Comparison of ENCODE assay signal across 13 cellular contexts in genomic region chr4:176883681-176884418, GRCh38.
DNase-seq lines count a peak whose midpoint lies in the region; ATAC-seq and TF ChIP-seq lines count a peak whose summit lies in the region.
"Had no signal": no experiment of that assay in that cellular context is flagged by ENCODE, and none has a peak within 500 bp of the region (broad histone marks: within the 10 kb centered on the region; RNA-seq: fewer than 3 reads in every experiment).

No MANE protein-coding gene starts in this region.

- no peaks in the 10 kb centered on the region for H4K20me1 ChIP-seq in IMR-90 (ENCODE audit: insufficient read depth, low read length)

- H3K36me3 ChIP-seq in BJ (ENCODE audit: control insufficient read depth, insufficient read depth, low read length) (no peaks in the 10 kb centered on the region), IMR-90 (ENCODE audit: control insufficient read depth, insufficient read depth, low read length) (no peaks in the 10 kb centered on the region), gastrocnemius medialis (no peaks in the 10 kb centered on the region)
- H3K36me3 ChIP-seq: uterus had no signal

- H3K4me2 ChIP-seq in IMR-90 (ENCODE audit: low read depth, low read length) = peak overlapping the region; percentile 81

- H3K4me3 Mint-ChIP-seq in nephron progenitor cell = no peak overlapping the region
- no peak overlapping the region for H3K4me3 Mint-ChIP-seq in activated T-helper 1 cell treated with anti-CD3 and anti-CD28 coated beads, Interleukin-12 subunit alpha, Interleukin-12 subunit beta, Interleukin-2, Interleukin-4 antibody, amounts not matched to agents 30 ng/mL and 10 ng/mL and 1 ng/mL, durations not matched to agents 14 hours and 24 hours and 36 hours
- H3K4me3 Mint-ChIP-seq: activated naive CD4-positive, alpha-beta T cell treated with anti-CD3 and anti-CD28 coated beads, Interleukin-2, amount 10 ng/mL, durations not matched to agents 7 days and 5 days had no signal

- H3K56ac ChIP-seq in IMR-90 (ENCODE audit: extremely low read depth, insufficient read depth, low read length) = peak overlapping the region; percentile 48; the same call in 1 of the 2 replicates

- H2AFZ ChIP-seq in IMR-90 (replicated peaks; ENCODE audit: low read length, poor library complexity) = peak overlapping the region; percentile 38

- H3K4me1 ChIP-seq in IMR-90 (ENCODE audit: control insufficient read depth, insufficient read depth, low read length) (peaks cover 9% of the 10 kb centered on the region), gastrocnemius medialis (no peaks in the 10 kb centered on the region)
- H3K4me1 ChIP-seq: uterus had no signal

- H3K18ac ChIP-seq in IMR-90 (ENCODE audit: low read depth, low read length) = peak overlapping the region; percentile 96; the same call in 1 of the 2 replicates

- no peaks in the 10 kb centered on the region for H3K36me3 Mint-ChIP-seq in nephron progenitor cell (ENCODE audit: low read depth)
- no peaks in the 10 kb centered on the region for H3K36me3 Mint-ChIP-seq in activated T-helper 1 cell treated with anti-CD3 and anti-CD28 coated beads, Interleukin-12 subunit alpha, Interleukin-12 subunit beta, Interleukin-2, Interleukin-4 antibody, amounts not matched to agents 30 ng/mL and 10 ng/mL and 1 ng/mL, durations not matched to agents 14 hours and 24 hours and 36 hours (ENCODE audit: low read depth)
- H3K36me3 Mint-ChIP-seq: activated naive CD4-positive, alpha-beta T cell treated with anti-CD3 and anti-CD28 coated beads, Interleukin-2, amount 10 ng/mL, durations not matched to agents 7 days and 5 days had no signal

- peak overlapping the region; percentile 47; the same call in 2 of the 3 replicates for H2BK15ac ChIP-seq in IMR-90 (ENCODE audit: low read depth, low read length)

- peak overlapping the region; percentile 72 for H4K91ac ChIP-seq in IMR-90 (ENCODE audit: insufficient read depth, low read depth, low read length)

- no peaks in the 10 kb centered on the region for H3K27me3 ChIP-seq in BJ (ENCODE audit: control insufficient read depth, insufficient read depth, low read length)
- no peaks in the 10 kb centered on the region for H3K27me3 ChIP-seq in IMR-90 (ENCODE audit: control insufficient read depth, insufficient read depth, low read length)
- no peaks in the 10 kb centered on the region for H3K27me3 ChIP-seq in gastrocnemius medialis
- H3K27me3 ChIP-seq: uterus had no signal

- H2BK120ac ChIP-seq in IMR-90 (ENCODE audit: low read depth, low read length) = peak overlapping the region; percentile 87

- H3K14ac ChIP-seq in IMR-90 (replicated peaks; ENCODE audit: low read depth, low read length) = peak overlapping the region; percentile 78

- CTCF ChIA-PET in BJ (lab: Yijun Ruan, JAX) (interaction anchor here (0.6 to 2.1 kb wide), 5 partner anchors 14 to 164 kb away, joined by 3 to 8 read pairs (median 3); no protein-coding TSS in a partner anchor), IMR-90 (lab: Yijun Ruan, JAX) (interaction anchor here (1.9 kb wide), 1 partner anchor 163 kb away, joined by 5 read pairs; no protein-coding TSS in a partner anchor)

- no TSS peak for BruUV-seq in IMR-90 (replicated peaks; lab: Mats Ljungman, UMichigan)

- TF ChIP-seq POLR2A in IMR-90 (IDR thresholded peaks at IDR 0.05; ENCODE audit: low read depth, low read length) = no peak
- no peak for TF ChIP-seq POLR2A in gastrocnemius medialis (IDR thresholded peaks at IDR 0.05)

- peak; percentile 78 for ATAC-seq in IMR-90 (ENCODE audit: low read depth)
- ATAC-seq in gastrocnemius medialis = no peak
- ATAC-seq: GM12878 had no signal

- H3K4me1 Mint-ChIP-seq in nephron progenitor cell = peaks cover 9% of the 10 kb centered on the region
- no peaks in the 10 kb centered on the region for H3K4me1 Mint-ChIP-seq in activated T-helper 1 cell treated with anti-CD3 and anti-CD28 coated beads, Interleukin-12 subunit alpha, Interleukin-12 subunit beta, Interleukin-2, Interleukin-4 antibody, amounts not matched to agents 30 ng/mL and 10 ng/mL and 1 ng/mL, durations not matched to agents 14 hours and 24 hours and 36 hours (ENCODE audit: low read depth)
- H3K4me1 Mint-ChIP-seq: activated naive CD4-positive, alpha-beta T cell treated with anti-CD3 and anti-CD28 coated beads, Interleukin-2, amount 10 ng/mL, durations not matched to agents 7 days and 5 days had no signal

- TF ChIP-seq RAD21 in IMR-90 (IDR thresholded peaks at IDR 0.05; ENCODE audit: low read length) = no peak

- peaks cover 0 to 9% of the 10 kb centered on the region in 2 experiments; a peak in 1 of 4 replicates for H3K79me1 ChIP-seq in IMR-90 (ENCODE audit: low read depth in 1 of 2, low read length in 2 of 2)

- peak overlapping the region; percentile 90; the same call in 1 of the 2 replicates for H4K5ac ChIP-seq in IMR-90 (ENCODE audit: low read depth, low read length)

- no peaks in the 10 kb centered on the region for H3K9me3 Mint-ChIP-seq in nephron progenitor cell
- H3K9me3 Mint-ChIP-seq in activated T-helper 1 cell treated with anti-CD3 and anti-CD28 coated beads, Interleukin-12 subunit alpha, Interleukin-12 subunit beta, Interleukin-2, Interleukin-4 antibody, amounts not matched to agents 30 ng/mL and 10 ng/mL and 1 ng/mL, durations not matched to agents 14 hours and 24 hours and 36 hours = peaks cover 5% of the 10 kb centered on the region
- H3K9me3 Mint-ChIP-seq: activated naive CD4-positive, alpha-beta T cell treated with anti-CD3 and anti-CD28 coated beads, Interleukin-2, amount 10 ng/mL, durations not matched to agents 7 days and 5 days had no signal

- dilution Hi-C loops in IMR-90 (cut with HindIII; ENCODE audit: low sequenced_read_pairs, unreplicated experiment) = no loop called here

- peak overlapping the region; percentile 71 for H3K4ac ChIP-seq in IMR-90 (ENCODE audit: low read depth, low read length)

- no peaks in the 10 kb centered on the region; the same call in 1 of the 2 replicates for H3K9me1 ChIP-seq in IMR-90 (ENCODE audit: insufficient read depth, low read length)

- intact Hi-C loops in IMR-90 (cut with micrococcal nuclease) = loop anchor here (2.0 to 5.0 kb wide), 3 partner anchors 47 to 98 kb away; partner anchors contain the start of gene VEGFC
- intact Hi-C loops in gastrocnemius medialis (cut with DNase I; ENCODE audit: low total_unique reads) = no loop called here
- intact Hi-C loops in activated T-helper 1 cell treated with anti-CD3 and anti-CD28 coated beads, Interleukin-12 subunit alpha, Interleukin-12 subunit beta, Interleukin-2, Interleukin-4 antibody, amounts not matched to agents 30 ng/mL and 10 ng/mL and 1 ng/mL, durations not matched to agents 14 hours and 24 hours and 36 hours (cut with micrococcal nuclease) = no loop called here

- peak overlapping the region; percentile 48 for H2BK20ac ChIP-seq in IMR-90 (ENCODE audit: low read depth, low read length)

- H3K4me3 ChIP-seq in BJ (ENCODE audit: low read depth, low read length) = no peak overlapping the region
- peak overlapping the region; percentile 30; the same call in 1 of the 2 replicates for H3K4me3 ChIP-seq in IMR-90 (ENCODE audit: insufficient read depth, low read depth, low read length)
- no peak overlapping the region for H3K4me3 ChIP-seq in gastrocnemius medialis
- H3K4me3 ChIP-seq: GM12878, uterus had no signal

- peak overlapping the region; percentile 80 for H2BK5ac ChIP-seq in IMR-90 (ENCODE audit: low read depth, low read length, poor library complexity, severe bottlenecking)

- peaks cover 2% of the 10 kb centered on the region for H3K27me3 Mint-ChIP-seq in nephron progenitor cell (ENCODE audit: low read depth, poor library complexity)
- H3K27me3 Mint-ChIP-seq in activated T-helper 1 cell treated with anti-CD3 and anti-CD28 coated beads, Interleukin-12 subunit alpha, Interleukin-12 subunit beta, Interleukin-2, Interleukin-4 antibody, amounts not matched to agents 30 ng/mL and 10 ng/mL and 1 ng/mL, durations not matched to agents 14 hours and 24 hours and 36 hours (ENCODE audit: insufficient read depth) = peaks cover 4% of the 10 kb centered on the region

- H3K9ac ChIP-seq in IMR-90 (ENCODE audit: low read depth, low read length) = peak overlapping the region; percentile 64; the same call in 1 of the 2 replicates

- no CpG with 5 or more reads among the region's 6 CpGs for WGBS in IMR-90 (ENCODE audit: extremely low coverage in 2 of 2, insufficient read length in 1 of 2), 2 experiments

- in situ Hi-C loops in IMR-90 (cut with MboI; ENCODE audit: low sequenced_read_pairs) = no loop called here
- in situ Hi-C loops in gastrocnemius medialis (cut with MboI; ENCODE audit: low sequenced_read_pairs in 4 of 4) = no loop called here

- H2AK5ac ChIP-seq in IMR-90 (ENCODE audit: low read depth, low read length) = peak overlapping the region; percentile 3; the same call in 1 of the 2 replicates

- POLR2A ChIA-PET in BJ (lab: Charles Lee) (interaction anchor here (0.6 to 1.0 kb wide), 2 partner anchors 18 to 196 kb away, joined by 3 read pairs; no protein-coding TSS in a partner anchor), IMR-90 (lab: Charles Lee; ENCODE audit: unreplicated experiment) (no interaction called here)

- peak overlapping the region; percentile 44 for H3K23ac ChIP-seq in IMR-90 (ENCODE audit: low read depth, low read length)

- H3K27ac Mint-ChIP-seq in nephron progenitor cell = no peak overlapping the region
- H3K27ac Mint-ChIP-seq in activated T-helper 1 cell treated with anti-CD3 and anti-CD28 coated beads, Interleukin-12 subunit alpha, Interleukin-12 subunit beta, Interleukin-2, Interleukin-4 antibody, amounts not matched to agents 30 ng/mL and 10 ng/mL and 1 ng/mL, durations not matched to agents 14 hours and 24 hours and 36 hours = no peak overlapping the region
- H3K27ac Mint-ChIP-seq: activated naive CD4-positive, alpha-beta T cell treated with anti-CD3 and anti-CD28 coated beads, Interleukin-2, amount 10 ng/mL, durations not matched to agents 7 days and 5 days had no signal

- H3K27ac ChIP-seq in IMR-90 (ENCODE audit: insufficient read depth, low read length) (peak overlapping the region; percentile 53), gastrocnemius medialis (no peak overlapping the region)
- H3K27ac ChIP-seq: uterus had no signal

- DNase-seq in BJ (ENCODE audit: low read depth) = peak; percentile 98
- DNase-seq in IMR-90 = peak; percentile 88
- peak; percentile 62 for DNase-seq in astrocyte of the hippocampus (ENCODE audit: low read depth, low spot score)
- DNase-seq in kidney glomerular epithelial cell (lab: John Stamatoyannopoulos, UW) = peak; percentile 82
- DNase-seq in nephron progenitor cell = no peak
- DNase-seq in 8988T = no peak
- no peak for DNase-seq in gastrocnemius medialis
- DNase-seq in activated T-helper 1 cell treated with anti-CD3 and anti-CD28 coated beads, Interleukin-12 subunit alpha, Interleukin-12 subunit beta, Interleukin-2, Interleukin-4 antibody, amounts not matched to agents 30 ng/mL and 10 ng/mL and 1 ng/mL, durations not matched to agents 14 hours and 24 hours and 36 hours (ENCODE audit: low spot score) = no peak
- DNase-seq: activated CD4-positive, alpha-beta T cell treated with anti-CD3 and anti-CD28 coated beads, Interleukin-2, amount 50 U/mL, for 1 hour; activated naive CD4-positive, alpha-beta T cell treated with anti-CD3 and anti-CD28 coated beads, Interleukin-2, amount 10 ng/mL, durations not matched to agents 7 days and 5 days; Karpas-422; uterus had no signal

- H3K9me3 ChIP-seq in IMR-90 (ENCODE audit: control insufficient read depth, insufficient read depth, low read length) = no peaks in the 10 kb centered on the region
- no peaks in the 10 kb centered on the region for H3K9me3 ChIP-seq in gastrocnemius medialis
- H3K9me3 ChIP-seq: uterus had no signal

- no peak for TF ChIP-seq CTCF in BJ (IDR thresholded peaks at IDR 0.05; ENCODE audit: insufficient read depth, low read depth, low read length)
- no peak for TF ChIP-seq CTCF in IMR-90 (conservative IDR thresholded peaks at IDR 0.05; ENCODE audit: low read depth, low read length)
- no peak for TF ChIP-seq CTCF in nephron progenitor cell (IDR thresholded peaks at IDR 0.05)
- no peak for TF ChIP-seq CTCF in gastrocnemius medialis (IDR thresholded peaks at IDR 0.05 in 4 of 5, conservative IDR thresholded peaks at IDR 0.05 in 1 of 5)

- H2AK9ac ChIP-seq in IMR-90 (replicated peaks; ENCODE audit: low read depth, low read length, poor library complexity) = no peak overlapping the region

- H4K8ac ChIP-seq in IMR-90 (ENCODE audit: low read depth in 2 of 2, low read length in 2 of 2) = peak overlapping the region; percentile 1 to 83; a peak in 2 of 4 replicates

Comparison
In these comparisons a context has a peak if more than half of its experiments do, and no peak if none do; other contexts are left out.
1. DNase-seq: peak in BJ (single experiment), IMR-90 (single experiment), astrocyte of the hippocampus (single experiment) and kidney glomerular epithelial cell (single experiment); none in nephron progenitor cell (single experiment), 8988T (single experiment), gastrocnemius medialis (0 of 2) and activated T-helper 1 cell treated with anti-CD3 and anti-CD28 coated beads, Interleukin-12 subunit alpha, Interleukin-12 subunit beta, Interleukin-2, Interleukin-4 antibody, amounts not matched to agents 30 ng/mL and 10 ng/mL and 1 ng/mL, durations not matched to agents 14 hours and 24 hours and 36 hours (single experiment).